Comparison of ENCODE assay signal across 32 cellular contexts in the genomic region with DNA sequence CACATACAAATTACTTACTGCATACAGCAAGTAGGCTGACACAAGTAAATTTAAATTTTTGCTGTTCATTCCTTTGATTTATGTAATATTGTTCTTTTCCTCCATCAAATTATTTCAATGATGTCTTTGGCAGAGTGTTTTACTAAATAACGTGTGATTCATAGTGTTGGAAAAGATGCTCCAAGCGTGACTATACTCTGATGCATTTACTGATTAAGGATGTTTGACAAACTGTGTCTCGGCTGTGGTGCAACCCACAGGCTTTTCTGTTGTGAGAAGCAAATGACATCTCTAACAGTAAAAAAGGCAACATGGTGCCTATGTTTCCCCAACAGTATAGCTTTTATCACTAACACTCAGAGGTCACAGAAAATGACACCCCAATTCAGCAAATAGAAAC.
DNase-seq lines count a peak whose midpoint lies in the region; ATAC-seq, FAIRE-seq and TF ChIP-seq lines count a peak whose summit lies in the region.
"Had no signal": no experiment of that assay in that cellular context is flagged by ENCODE, and none has a peak within 500 bp of the region (broad histone marks: within the 10 kb centered on the region; RNA-seq: fewer than 3 reads in every experiment).

No MANE protein-coding gene starts in this region.

- H3K9me3 Mint-ChIP-seq in MCF 10A (ENCODE audit: unreplicated experiment): no peaks in the 10 kb centered on the region
- H3K9me3 Mint-ChIP-seq: T-helper 1 cell treated with Interleukin-12 subunit alpha and Interleukin-12 subunit beta and Interleukin-4 antibody, amounts not matched to agents 30 μg/mL and 1 μg/mL, for 36 hours had no signal

- no peaks in the 10 kb centered on the region for H3K36me3 ChIP-seq in mammary epithelial cell (ENCODE audit: insufficient read depth, low read length)
- no peaks in the 10 kb centered on the region for H3K36me3 ChIP-seq in bronchial epithelial cell (ENCODE audit: control insufficient read depth, insufficient read depth, low read length)

- no peak overlapping the region for H2AFZ ChIP-seq in mammary epithelial cell (ENCODE audit: low read depth, low read length)

- CTCF ChIA-PET in MCF 10A (lab: Yijun Ruan, JAX): no interaction called here
- CTCF ChIA-PET in mammary epithelial cell (lab: Charles Lee; ENCODE audit: low non-redundant PET): no interaction called here

- no TSS peak for BruUV-seq in MCF 10A (replicated peaks; lab: Mats Ljungman, UMichigan)
- no TSS peak for BruUV-seq in mammary epithelial cell (replicated peaks; lab: Mats Ljungman, UMichigan)

- DNase-seq in MCF 10A (ENCODE audit: unreplicated experiment) (peak; percentile 38), mammary epithelial cell (no peak), bronchial epithelial cell (ENCODE audit: low read depth) (peak; percentile 1), fibroblast of pulmonary artery (ENCODE audit: low read depth) (peak; percentile 8), DMS53 treated with DMSO at 0.1 percent for 48 hours (lab: John Stamatoyannopoulos, UW; ENCODE audit: unreplicated experiment) (no peak), COLO668 (lab: John Stamatoyannopoulos, UW; ENCODE audit: unreplicated experiment) (no peak)
- DNase-seq: activated CD4-positive, alpha-beta T cell treated with anti-CD3 and anti-CD28 coated beads for 4 hours; activated CD8-positive, alpha-beta memory T cell treated with anti-CD3 and anti-CD28 coated beads for 24 hours; activated effector memory CD4-positive, alpha-beta T cell treated with anti-CD3 and anti-CD28 coated beads, Interleukin-2, amount 50 U/mL, for 16 hours; activated T-cell treated with anti-CD3 and anti-CD28 coated beads, Interleukin-2, amount 50 U/mL, for 1 hour; body of pancreas; CD4-positive, CD25-positive, alpha-beta regulatory T cell; effector CD4-positive, alpha-beta T cell; EL; erythroblast; H7; islet precursor cell; left ventricle myocardium superior; midbrain; MM.1S; naive thymus-derived CD8-positive, alpha-beta T cell; NCI-H345; NCI-H82; occipital lobe; SK-N-SH; stimulated activated CD4-positive, alpha-beta T cell treated with anti-CD3 and anti-CD28 coated beads, Interleukin-15, amount 100 ng/mL, for 24 hours; stimulated activated naive CD4-positive, alpha-beta T cell had no signal

- H3K4me3 ChIP-seq in mammary epithelial cell (replicated peaks in 1 of 3; ENCODE audit: insufficient read depth in 1 of 3, low read depth in 2 of 3, low read length in 3 of 3) (no peak overlapping the region), bronchial epithelial cell (ENCODE audit: low read depth, low read length) (no peak overlapping the region), fibroblast of pulmonary artery (replicated peaks; ENCODE audit: low read depth, low read length) (no peak overlapping the region)
- H3K4me3 ChIP-seq: body of pancreas had no signal

- no peaks in the 10 kb centered on the region for H3K79me2 ChIP-seq in mammary epithelial cell (ENCODE audit: insufficient read depth, low read length)

- H3K27me3 Mint-ChIP-seq in MCF 10A (ENCODE audit: insufficient read depth, unreplicated experiment): no peaks in the 10 kb centered on the region
- H3K27me3 Mint-ChIP-seq: CD4-positive, CD25-positive, alpha-beta regulatory T cell; naive thymus-derived CD8-positive, alpha-beta T cell had no signal

- no peak overlapping the region for H3K4me3 Mint-ChIP-seq in MCF 10A (ENCODE audit: unreplicated experiment)
- H3K4me3 Mint-ChIP-seq: CD4-positive, CD25-positive, alpha-beta regulatory T cell; naive thymus-derived CD8-positive, alpha-beta T cell; T-helper 1 cell treated with Interleukin-12 subunit alpha and Interleukin-12 subunit beta and Interleukin-4 antibody, amounts not matched to agents 30 μg/mL and 1 μg/mL, for 36 hours had no signal

- TF ChIP-seq CTCF in MCF 10A (IDR thresholded peaks at IDR 0.05; ENCODE audit: unreplicated experiment) (no peak), mammary epithelial cell (conservative IDR thresholded peaks at IDR 0.05 in 1 of 2, IDR thresholded peaks at IDR 0.05 in 1 of 2; ENCODE audit: extremely low read depth in 1 of 2, insufficient read depth in 1 of 2, low read depth in 1 of 2, low read length in 2 of 2) (no peak), bronchial epithelial cell (IDR thresholded peaks at IDR 0.05; ENCODE audit: insufficient read depth, low read length, severe bottlenecking) (no peak), fibroblast of pulmonary artery (IDR thresholded peaks at IDR 0.05; ENCODE audit: low read length, missing control alignments) (no peak)

- H3K4me2 ChIP-seq in mammary epithelial cell (ENCODE audit: insufficient read depth, low read depth, low read length): no peak overlapping the region
- H3K4me2 ChIP-seq: SK-N-SH had no signal

- H3K9me3 ChIP-seq in mammary epithelial cell (replicated peaks; ENCODE audit: insufficient read depth, low read length): no peaks in the 10 kb centered on the region
- H3K9me3 ChIP-seq: body of pancreas, SK-N-SH had no signal

- 16% methylated on average over 3 of the region's 3 CpGs for WGBS in mammary epithelial cell (ENCODE audit: low coverage, missing lambda C conversion rate)

- no peaks in the 10 kb centered on the region for H4K20me1 ChIP-seq in mammary epithelial cell (ENCODE audit: insufficient read depth, low read length)

- in situ Hi-C loops in mammary epithelial cell (cut with MboI; ENCODE audit: low sequenced_read_pairs in 2 of 2): no loop called here

- H3K27ac Mint-ChIP-seq in MCF 10A (ENCODE audit: low read depth, unreplicated experiment): no peak overlapping the region
- H3K27ac Mint-ChIP-seq: CD4-positive, CD25-positive, alpha-beta regulatory T cell; naive thymus-derived CD8-positive, alpha-beta T cell; T-helper 1 cell treated with Interleukin-12 subunit alpha and Interleukin-12 subunit beta and Interleukin-4 antibody, amounts not matched to agents 30 μg/mL and 1 μg/mL, for 36 hours had no signal

- H3K4me1 ChIP-seq in mammary epithelial cell (ENCODE audit: insufficient read depth, low read length): no peaks in the 10 kb centered on the region
- H3K4me1 ChIP-seq: body of pancreas had no signal

- H3K27me3 ChIP-seq in mammary epithelial cell (ENCODE audit: insufficient read depth, low read length): no peaks in the 10 kb centered on the region
- no peaks in the 10 kb centered on the region for H3K27me3 ChIP-seq in bronchial epithelial cell (ENCODE audit: control insufficient read depth, insufficient read depth, low read length)
- H3K27me3 ChIP-seq: body of pancreas had no signal

- no peaks in the 10 kb centered on the region for H3K4me1 Mint-ChIP-seq in MCF 10A (ENCODE audit: insufficient read depth, unreplicated experiment)
- H3K4me1 Mint-ChIP-seq: CD4-positive, CD25-positive, alpha-beta regulatory T cell; naive thymus-derived CD8-positive, alpha-beta T cell had no signal

- POLR2A ChIA-PET in MCF 10A (lab: Yijun Ruan, JAX): no interaction called here

- no peak overlapping the region for H3K9ac ChIP-seq in mammary epithelial cell (ENCODE audit: insufficient read depth, low read length)
- H3K9ac ChIP-seq: SK-N-SH had no signal

- no peaks in the 10 kb centered on the region for H3K36me3 Mint-ChIP-seq in MCF 10A (ENCODE audit: insufficient read depth, unreplicated experiment)
- H3K36me3 Mint-ChIP-seq: CD4-positive, CD25-positive, alpha-beta regulatory T cell; naive thymus-derived CD8-positive, alpha-beta T cell had no signal

- intact Hi-C loops in MCF 10A (cut with micrococcal nuclease): no loop called here
- intact Hi-C loops in mammary epithelial cell (cut with micrococcal nuclease): loop anchor here (5.0 kb wide), 1 partner anchor 265 kb away; no protein-coding TSS in a partner anchor

- dilution Hi-C loops in mammary epithelial cell (cut with HindIII; ENCODE audit: low sequenced_read_pairs): no loop called here

- H3K27ac ChIP-seq in mammary epithelial cell (ENCODE audit: insufficient read depth, low read depth, low read length): no peak overlapping the region
- H3K27ac ChIP-seq: 22Rv1, body of pancreas had no signal

- FAIRE-seq in bronchial epithelial cell (lab: Jason Lieb, UNC): no peak
- FAIRE-seq: urothelium cell line had no signal

- no peak for ATAC-seq in GM19351 (IDR thresholded peaks at IDR 0.05; ENCODE audit: unreplicated experiment)
- no peak for ATAC-seq in HG02588 (IDR thresholded peaks at IDR 0.05; ENCODE audit: unreplicated experiment)
- ATAC-seq: body of pancreas; left ventricle myocardium superior; naive thymus-derived CD8-positive, alpha-beta T cell had no signal

Comparison
In these comparisons a context has a peak if more than half of its experiments do, and no peak if none do; other contexts are left out.
1. DNase-seq: peak in MCF 10A (single experiment), bronchial epithelial cell (single experiment) and fibroblast of pulmonary artery (single experiment); none in mammary epithelial cell (single experiment), DMS53 treated with DMSO at 0.1 percent for 48 hours (single experiment) and COLO668 (single experiment).